ENCODE assay signal across 1 cellular context in genomic region chr2:121648611-121649401, GRCh38.
TF ChIP-seq lines count a peak whose summit lies in the region.

No MANE protein-coding gene starts in this region.

TF ChIP-seq in K562, 482 proteins besides CTCF, POLR2A, EP300 and RAD21 (continued from another document and continues in another):
- TF ChIP-seq HDAC2 (IDR thresholded peaks at IDR 0.05) (0 out of 2 replicates have a peak, but pooled peaks have one; percentile 20), TCF3 (CRISPR knock-in tag; IDR thresholded peaks at IDR 0.05) (no peak), PHF8 (IDR thresholded peaks at IDR 0.05; ENCODE audit: borderline replicate concordance, low read length) (peak; percentile 57; the same call in 1 of the 2 replicates), CBFA2T3 (IDR thresholded peaks at IDR 0.05) (no peak), PRPF4 (IDR thresholded peaks at IDR 0.05; ENCODE audit: insufficient read depth, low read depth, low read length, poor library complexity, severe bottlenecking) (no peak), MYC (IDR thresholded peaks at IDR 0.05; ENCODE audit: low read depth, low read length) (peak; percentile 17; the same call in 1 of the 2 replicates), MYC (CRISPR knock-in tag; IDR thresholded peaks at IDR 0.05; ENCODE audit: borderline replicate concordance, low read depth) (0 out of 2 replicates have a peak, but pooled peaks have one; percentile 22), MAZ (CRISPR knock-in tag; conservative IDR thresholded peaks at IDR 0.05 in 1 of 2, IDR thresholded peaks at IDR 0.05 in 1 of 2) (peak; percentile 55 to 83), DMBX1 (CRISPR knock-in tag; IDR thresholded peaks at IDR 0.05; ENCODE audit: borderline replicate concordance) (no peak), ZNF551 (CRISPR knock-in tag; IDR thresholded peaks at IDR 0.05) (no peak), POLR2H (tag; IDR thresholded peaks at IDR 0.05; ENCODE audit: low read depth) (no peak), ZBTB34 (CRISPR knock-in tag; IDR thresholded peaks at IDR 0.05) (no peak), ZNF511 (CRISPR knock-in tag; IDR thresholded peaks at IDR 0.05) (0 out of 2 replicates have a peak, but pooled peaks have one; percentile 49), PTBP1 (IDR thresholded peaks at IDR 0.05; ENCODE audit: low read depth, low read length) (no peak), TBL1XR1 (IDR thresholded peaks at IDR 0.05; ENCODE audit: low read length in 2 of 2) (no peak), ZNF561 (CRISPR knock-in tag; conservative IDR thresholded peaks at IDR 0.05) (no peak), NFYB (IDR thresholded peaks at IDR 0.05; ENCODE audit: extremely low read depth, insufficient read length) (no peak), POU5F1 (IDR thresholded peaks at IDR 0.05; ENCODE audit: borderline replicate concordance, low read depth, low read length, partially characterized antibody) (no peak), ZFPM2 (CRISPR knock-in tag; IDR thresholded peaks at IDR 0.05) (no peak), RBFOX2 (IDR thresholded peaks at IDR 0.05; ENCODE audit: low read depth, low read length) (no peak), ATF7 (IDR thresholded peaks at IDR 0.05) (no peak), CREM (IDR thresholded peaks at IDR 0.05; ENCODE audit: low read depth) (no peak), CHD2 (IDR thresholded peaks at IDR 0.05; ENCODE audit: low read depth, low read length) (peak; percentile 7; the same call in 1 of the 2 replicates), ZNF12 (CRISPR knock-in tag; IDR thresholded peaks at IDR 0.05) (no peak), ZKSCAN3 (CRISPR knock-in tag; IDR thresholded peaks at IDR 0.05) (no peak), FIP1L1 (IDR thresholded peaks at IDR 0.05; ENCODE audit: low read depth, low read length, poor library complexity, severe bottlenecking) (peak; percentile 69), CREB5 (CRISPR knock-in tag; IDR thresholded peaks at IDR 0.05) (no peak), EGR1 (conservative IDR thresholded peaks at IDR 0.05) (peak; percentile 67), POLR2G (IDR thresholded peaks at IDR 0.05; ENCODE audit: low read depth, low read length) (peak; percentile 84), TEAD2 (tag; IDR thresholded peaks at IDR 0.05) (no peak), SUPT5H (IDR thresholded peaks at IDR 0.05) (no peak), ELF4 (CRISPR knock-in tag; IDR thresholded peaks at IDR 0.05) (no peak), SIN3B (IDR thresholded peaks at IDR 0.05; ENCODE audit: low read depth) (no peak), PML (IDR thresholded peaks at IDR 0.05; ENCODE audit: low read length) (no peak), HDGF (IDR thresholded peaks at IDR 0.05) (no peak), TAF1 (IDR thresholded peaks at IDR 0.05; ENCODE audit: control insufficient read depth, extremely low read depth, insufficient read depth, low read length, severe bottlenecking) (peak; percentile 9), ZBTB1 (CRISPR knock-in tag; IDR thresholded peaks at IDR 0.05; ENCODE audit: borderline replicate concordance, low read depth) (0 out of 2 replicates have a peak, but pooled peaks have one; percentile 75), BCL6 (CRISPR knock-in tag; IDR thresholded peaks at IDR 0.05) (no peak), SREBF1 (IDR thresholded peaks at IDR 0.05; ENCODE audit: borderline replicate concordance, low read depth, low read length) (no peak), ARHGAP35 (IDR thresholded peaks at IDR 0.05; ENCODE audit: partially characterized antibody) (no peak), TCF7L2 (IDR thresholded peaks at IDR 0.05; ENCODE audit: low read depth, low read length) (no peak), ZFX (CRISPR knock-in tag; IDR thresholded peaks at IDR 0.05) (peak; percentile 64), BRD9 (IDR thresholded peaks at IDR 0.05; ENCODE audit: low read depth, partially characterized antibody) (no peak), ZNF311 (CRISPR knock-in tag; IDR thresholded peaks at IDR 0.05) (no peak), GABPB2 (CRISPR knock-in tag; conservative IDR thresholded peaks at IDR 0.05) (no peak), DPF2 (IDR thresholded peaks at IDR 0.05) (no peak), PYGO2 (tag; IDR thresholded peaks at IDR 0.05) (no peak), RAD51 (IDR thresholded peaks at IDR 0.05; ENCODE audit: borderline replicate concordance, low read depth) (no peak), TBP (optimal IDR thresholded peaks at IDR 0.05; ENCODE audit: low read depth, low read length) (no peak), MITF (IDR thresholded peaks at IDR 0.05) (no peak), KLF1 (tag; IDR thresholded peaks at IDR 0.05) (no peak), ZBTB7A (IDR thresholded peaks at IDR 0.05; ENCODE audit: borderline replicate concordance, control insufficient read depth, low read depth, low read length) (peak; percentile 89), MCM7 (IDR thresholded peaks at IDR 0.05) (no peak), ESRRB (CRISPR knock-in tag; IDR thresholded peaks at IDR 0.05; ENCODE audit: borderline replicate concordance) (no peak), MTA3 (IDR thresholded peaks at IDR 0.05; ENCODE audit: borderline replicate concordance) (0 out of 2 replicates have a peak, but pooled peaks have one; percentile 11), CAMTA2 (CRISPR knock-in tag; conservative IDR thresholded peaks at IDR 0.05) (no peak), RB1 (IDR thresholded peaks at IDR 0.05; ENCODE audit: low read depth) (peak; percentile 31; the same call in 1 of the 2 replicates), CBX8 (IDR thresholded peaks at IDR 0.05; ENCODE audit: borderline replicate concordance, extremely low read depth, low read depth, low read length, poor library complexity, severe bottlenecking) (no peak), ZBTB8A (IDR thresholded peaks at IDR 0.05; ENCODE audit: partially characterized antibody) (no peak), NFE2 (IDR thresholded peaks at IDR 0.05; ENCODE audit: low read depth) (0 out of 2 replicates have a peak, but pooled peaks have one; percentile 1), VEZF1 (CRISPR knock-in tag; IDR thresholded peaks at IDR 0.05) (peak; percentile 83), JUND (IDR thresholded peaks at IDR 0.05; ENCODE audit: borderline replicate concordance, low read depth, low read length) (no peak), JUND (tag; IDR thresholded peaks at IDR 0.05; ENCODE audit: borderline replicate concordance, low read depth, low read length) (0 out of 3 replicates have a peak, but pooled peaks have one; percentile 3), ZNF133 (CRISPR knock-in tag; IDR thresholded peaks at IDR 0.05) (no peak), CBFB (CRISPR knock-in tag; IDR thresholded peaks at IDR 0.05) (no peak), SRSF1 (IDR thresholded peaks at IDR 0.05; ENCODE audit: low read depth, low read length) (0 out of 2 replicates have a peak, but pooled peaks have one; percentile 37)
- TF ChIP-seq, protein P1, sequence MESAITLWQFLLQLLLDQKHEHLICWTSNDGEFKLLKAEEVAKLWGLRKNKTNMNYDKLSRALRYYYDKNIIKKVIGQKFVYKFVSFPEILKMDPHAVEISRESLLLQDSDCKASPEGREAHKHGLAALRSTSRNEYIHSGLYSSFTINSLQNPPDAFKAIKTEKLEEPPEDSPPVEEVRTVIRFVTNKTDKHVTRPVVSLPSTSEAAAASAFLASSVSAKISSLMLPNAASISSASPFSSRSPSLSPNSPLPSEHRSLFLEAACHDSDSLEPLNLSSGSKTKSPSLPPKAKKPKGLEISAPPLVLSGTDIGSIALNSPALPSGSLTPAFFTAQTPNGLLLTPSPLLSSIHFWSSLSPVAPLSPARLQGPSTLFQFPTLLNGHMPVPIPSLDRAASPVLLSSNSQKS (CRISPR knock-in tag; IDR thresholded peaks at IDR 0.05) = no peak
- TF ChIP-seq, protein P2, sequence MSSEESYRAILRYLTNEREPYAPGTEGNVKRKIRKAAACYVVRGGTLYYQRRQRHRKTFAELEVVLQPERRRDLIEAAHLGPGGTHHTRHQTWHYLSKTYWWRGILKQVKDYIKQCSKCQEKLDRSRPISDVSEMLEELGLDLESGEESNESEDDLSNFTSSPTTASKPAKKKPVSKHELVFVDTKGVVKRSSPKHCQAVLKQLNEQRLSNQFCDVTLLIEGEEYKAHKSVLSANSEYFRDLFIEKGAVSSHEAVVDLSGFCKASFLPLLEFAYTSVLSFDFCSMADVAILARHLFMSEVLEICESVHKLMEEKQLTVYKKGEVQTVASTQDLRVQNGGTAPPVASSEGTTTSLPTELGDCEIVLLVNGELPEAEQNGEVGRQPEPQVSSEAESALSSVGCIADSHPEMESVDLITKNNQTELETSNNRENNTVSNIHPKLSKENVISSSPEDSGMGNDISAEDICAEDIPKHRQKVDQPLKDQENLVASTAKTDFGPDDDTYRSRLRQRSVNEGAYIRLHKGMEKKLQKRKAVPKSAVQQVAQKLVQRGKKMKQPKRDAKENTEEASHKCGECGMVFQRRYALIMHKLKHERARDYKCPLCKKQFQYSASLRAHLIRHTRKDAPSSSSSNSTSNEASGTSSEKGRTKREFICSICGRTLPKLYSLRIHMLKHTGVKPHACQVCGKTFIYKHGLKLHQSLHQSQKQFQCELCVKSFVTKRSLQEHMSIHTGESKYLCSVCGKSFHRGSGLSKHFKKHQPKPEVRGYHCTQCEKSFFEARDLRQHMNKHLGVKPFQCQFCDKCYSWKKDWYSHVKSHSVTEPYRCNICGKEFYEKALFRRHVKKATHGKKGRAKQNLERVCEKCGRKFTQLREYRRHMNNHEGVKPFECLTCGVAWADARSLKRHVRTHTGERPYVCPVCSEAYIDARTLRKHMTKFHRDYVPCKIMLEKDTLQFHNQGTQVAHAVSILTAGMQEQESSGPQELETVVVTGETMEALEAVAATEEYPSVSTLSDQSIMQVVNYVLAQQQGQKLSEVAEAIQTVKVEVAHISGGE (CRISPR knock-in tag; IDR thresholded peaks at IDR 0.05) = no peak
- TF ChIP-seq, protein P3, sequence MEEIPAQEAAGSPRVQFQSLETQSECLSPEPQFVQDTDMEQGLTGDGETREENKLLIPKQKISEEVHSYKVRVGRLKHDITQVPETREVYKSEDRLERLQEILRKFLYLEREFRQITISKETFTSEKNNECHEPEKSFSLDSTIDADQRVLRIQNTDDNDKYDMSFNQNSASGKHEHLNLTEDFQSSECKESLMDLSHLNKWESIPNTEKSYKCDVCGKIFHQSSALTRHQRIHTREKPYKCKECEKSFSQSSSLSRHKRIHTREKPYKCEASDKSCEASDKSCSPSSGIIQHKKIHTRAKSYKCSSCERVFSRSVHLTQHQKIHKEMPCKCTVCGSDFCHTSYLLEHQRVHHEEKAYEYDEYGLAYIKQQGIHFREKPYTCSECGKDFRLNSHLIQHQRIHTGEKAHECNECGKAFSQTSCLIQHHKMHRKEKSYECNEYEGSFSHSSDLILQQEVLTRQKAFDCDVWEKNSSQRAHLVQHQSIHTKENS (CRISPR knock-in tag; IDR thresholded peaks at IDR 0.05) = no peak
- TF ChIP-seq, protein P4, sequence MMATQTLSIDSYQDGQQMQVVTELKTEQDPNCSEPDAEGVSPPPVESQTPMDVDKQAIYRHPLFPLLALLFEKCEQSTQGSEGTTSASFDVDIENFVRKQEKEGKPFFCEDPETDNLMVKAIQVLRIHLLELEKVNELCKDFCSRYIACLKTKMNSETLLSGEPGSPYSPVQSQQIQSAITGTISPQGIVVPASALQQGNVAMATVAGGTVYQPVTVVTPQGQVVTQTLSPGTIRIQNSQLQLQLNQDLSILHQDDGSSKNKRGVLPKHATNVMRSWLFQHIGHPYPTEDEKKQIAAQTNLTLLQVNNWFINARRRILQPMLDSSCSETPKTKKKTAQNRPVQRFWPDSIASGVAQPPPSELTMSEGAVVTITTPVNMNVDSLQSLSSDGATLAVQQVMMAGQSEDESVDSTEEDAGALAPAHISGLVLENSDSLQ (IDR thresholded peaks at IDR 0.05) = no peak
